Comparison of ENCODE assay signal across 2 cellular contexts in the genomic region with DNA sequence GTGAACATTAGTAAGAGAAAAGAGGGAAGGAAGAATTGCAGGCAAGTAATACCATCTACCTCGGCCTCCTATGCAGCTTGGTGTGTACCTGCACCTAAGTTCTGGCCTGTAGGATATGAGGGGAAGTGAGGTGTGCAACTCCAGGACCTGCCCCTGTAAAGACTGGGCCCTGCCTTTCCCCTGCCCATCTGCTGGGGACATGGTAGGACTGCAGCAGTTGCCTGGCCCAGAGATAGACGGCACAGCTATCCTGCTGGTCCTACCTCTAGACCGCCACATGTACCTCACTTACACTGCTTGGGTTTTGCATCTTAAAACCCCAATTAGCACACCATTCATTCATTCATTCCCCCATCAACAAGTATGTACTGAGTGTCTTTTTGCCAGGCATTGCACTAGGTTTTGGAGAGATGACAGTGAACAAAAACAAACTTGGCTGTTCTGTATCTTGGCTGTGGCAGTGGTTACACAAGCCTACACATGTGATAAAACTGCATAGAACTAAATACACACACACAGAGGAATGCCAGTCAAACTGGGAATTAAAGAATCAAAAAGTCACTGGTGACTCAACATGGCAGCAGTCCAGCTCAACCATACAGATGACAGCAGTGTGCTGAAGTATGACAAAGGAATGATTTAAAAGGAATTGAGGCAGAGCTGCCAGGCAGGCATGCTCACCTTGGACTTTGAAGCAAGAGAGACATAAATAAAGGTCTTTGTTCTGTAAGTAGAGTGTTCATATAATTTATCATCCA.
TF ChIP-seq lines count a peak whose summit lies in the region.

No MANE protein-coding gene starts in this region.

TF ChIP-seq in Ishikawa, 13 proteins besides CTCF, POLR2A, EP300 and RAD21 (continued from another document):
- TF ChIP-seq, protein P1, sequence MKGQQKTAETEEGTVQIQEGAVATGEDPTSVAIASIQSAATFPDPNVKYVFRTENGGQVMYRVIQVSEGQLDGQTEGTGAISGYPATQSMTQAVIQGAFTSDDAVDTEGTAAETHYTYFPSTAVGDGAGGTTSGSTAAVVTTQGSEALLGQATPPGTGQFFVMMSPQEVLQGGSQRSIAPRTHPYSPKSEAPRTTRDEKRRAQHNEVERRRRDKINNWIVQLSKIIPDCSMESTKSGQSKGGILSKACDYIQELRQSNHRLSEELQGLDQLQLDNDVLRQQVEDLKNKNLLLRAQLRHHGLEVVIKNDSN (IDR thresholded peaks at IDR 0.05): 0 out of 2 replicates have a peak, but pooled peaks have one; percentile 28
- TF ChIP-seq TCF12 (IDR thresholded peaks at IDR 0.05; ENCODE audit: low read depth): peak; percentile 91
- TF ChIP-seq, protein P2, sequence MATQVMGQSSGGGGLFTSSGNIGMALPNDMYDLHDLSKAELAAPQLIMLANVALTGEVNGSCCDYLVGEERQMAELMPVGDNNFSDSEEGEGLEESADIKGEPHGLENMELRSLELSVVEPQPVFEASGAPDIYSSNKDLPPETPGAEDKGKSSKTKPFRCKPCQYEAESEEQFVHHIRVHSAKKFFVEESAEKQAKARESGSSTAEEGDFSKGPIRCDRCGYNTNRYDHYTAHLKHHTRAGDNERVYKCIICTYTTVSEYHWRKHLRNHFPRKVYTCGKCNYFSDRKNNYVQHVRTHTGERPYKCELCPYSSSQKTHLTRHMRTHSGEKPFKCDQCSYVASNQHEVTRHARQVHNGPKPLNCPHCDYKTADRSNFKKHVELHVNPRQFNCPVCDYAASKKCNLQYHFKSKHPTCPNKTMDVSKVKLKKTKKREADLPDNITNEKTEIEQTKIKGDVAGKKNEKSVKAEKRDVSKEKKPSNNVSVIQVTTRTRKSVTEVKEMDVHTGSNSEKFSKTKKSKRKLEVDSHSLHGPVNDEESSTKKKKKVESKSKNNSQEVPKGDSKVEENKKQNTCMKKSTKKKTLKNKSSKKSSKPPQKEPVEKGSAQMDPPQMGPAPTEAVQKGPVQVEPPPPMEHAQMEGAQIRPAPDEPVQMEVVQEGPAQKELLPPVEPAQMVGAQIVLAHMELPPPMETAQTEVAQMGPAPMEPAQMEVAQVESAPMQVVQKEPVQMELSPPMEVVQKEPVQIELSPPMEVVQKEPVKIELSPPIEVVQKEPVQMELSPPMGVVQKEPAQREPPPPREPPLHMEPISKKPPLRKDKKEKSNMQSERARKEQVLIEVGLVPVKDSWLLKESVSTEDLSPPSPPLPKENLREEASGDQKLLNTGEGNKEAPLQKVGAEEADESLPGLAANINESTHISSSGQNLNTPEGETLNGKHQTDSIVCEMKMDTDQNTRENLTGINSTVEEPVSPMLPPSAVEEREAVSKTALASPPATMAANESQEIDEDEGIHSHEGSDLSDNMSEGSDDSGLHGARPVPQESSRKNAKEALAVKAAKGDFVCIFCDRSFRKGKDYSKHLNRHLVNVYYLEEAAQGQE (IDR thresholded peaks at IDR 0.05; ENCODE audit: low read depth): no peak
- TF ChIP-seq, protein P3, sequence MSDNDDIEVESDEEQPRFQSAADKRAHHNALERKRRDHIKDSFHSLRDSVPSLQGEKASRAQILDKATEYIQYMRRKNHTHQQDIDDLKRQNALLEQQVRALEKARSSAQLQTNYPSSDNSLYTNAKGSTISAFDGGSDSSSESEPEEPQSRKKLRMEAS (IDR thresholded peaks at IDR 0.05): peak; percentile 79
- TF ChIP-seq FOXM1 (IDR thresholded peaks at IDR 0.05; ENCODE audit: borderline replicate concordance, low read depth): peak; percentile 49; the same call in 1 of the 2 replicates
- TF ChIP-seq TEAD4 (IDR thresholded peaks at IDR 0.05): peak; percentile 80

TF ChIP-seq in endothelial cell of umbilical vein, 7 proteins besides CTCF, POLR2A, EP300 and RAD21 (continued from another document):
- no peak for TF ChIP-seq EZH2 (IDR thresholded peaks at IDR 0.05; ENCODE audit: borderline replicate concordance, low read depth, low read length, severe bottlenecking)
- TF ChIP-seq, protein P3 (IDR thresholded peaks at IDR 0.05; ENCODE audit: insufficient read depth, insufficient read length): no peak
